1 cellular context compared by ENCODE assay signal in genomic region chr17:63740464-63741181, GRCh38.
TF ChIP-seq lines count a peak whose summit lies in the region.

No MANE protein-coding gene starts in this region.

TF ChIP-seq in IMR-90, 13 proteins besides CTCF, POLR2A, EP300 and RAD21 (continued from another document):
- TF ChIP-seq RFX5 (IDR thresholded peaks at IDR 0.05; ENCODE audit: low read depth, low read length), result no peak
- no peak for TF ChIP-seq CEBPB (IDR thresholded peaks at IDR 0.05; ENCODE audit: low read depth, low read length)
- no peak for TF ChIP-seq USF2 (IDR thresholded peaks at IDR 0.05; ENCODE audit: low read depth, low read length)
- no peak for TF ChIP-seq MXI1 (IDR thresholded peaks at IDR 0.05; ENCODE audit: borderline replicate concordance, low read depth, low read length)
- no peak for TF ChIP-seq CHD1 (IDR thresholded peaks at IDR 0.05; ENCODE audit: low read depth, low read length)
- no peak for TF ChIP-seq SMC3 (IDR thresholded peaks at IDR 0.05; ENCODE audit: low read depth, low read length)
- no peak for TF ChIP-seq BHLHE40 (IDR thresholded peaks at IDR 0.05; ENCODE audit: low read depth, low read length)
